9 cellular contexts compared by ENCODE assay signal in the genomic region with DNA sequence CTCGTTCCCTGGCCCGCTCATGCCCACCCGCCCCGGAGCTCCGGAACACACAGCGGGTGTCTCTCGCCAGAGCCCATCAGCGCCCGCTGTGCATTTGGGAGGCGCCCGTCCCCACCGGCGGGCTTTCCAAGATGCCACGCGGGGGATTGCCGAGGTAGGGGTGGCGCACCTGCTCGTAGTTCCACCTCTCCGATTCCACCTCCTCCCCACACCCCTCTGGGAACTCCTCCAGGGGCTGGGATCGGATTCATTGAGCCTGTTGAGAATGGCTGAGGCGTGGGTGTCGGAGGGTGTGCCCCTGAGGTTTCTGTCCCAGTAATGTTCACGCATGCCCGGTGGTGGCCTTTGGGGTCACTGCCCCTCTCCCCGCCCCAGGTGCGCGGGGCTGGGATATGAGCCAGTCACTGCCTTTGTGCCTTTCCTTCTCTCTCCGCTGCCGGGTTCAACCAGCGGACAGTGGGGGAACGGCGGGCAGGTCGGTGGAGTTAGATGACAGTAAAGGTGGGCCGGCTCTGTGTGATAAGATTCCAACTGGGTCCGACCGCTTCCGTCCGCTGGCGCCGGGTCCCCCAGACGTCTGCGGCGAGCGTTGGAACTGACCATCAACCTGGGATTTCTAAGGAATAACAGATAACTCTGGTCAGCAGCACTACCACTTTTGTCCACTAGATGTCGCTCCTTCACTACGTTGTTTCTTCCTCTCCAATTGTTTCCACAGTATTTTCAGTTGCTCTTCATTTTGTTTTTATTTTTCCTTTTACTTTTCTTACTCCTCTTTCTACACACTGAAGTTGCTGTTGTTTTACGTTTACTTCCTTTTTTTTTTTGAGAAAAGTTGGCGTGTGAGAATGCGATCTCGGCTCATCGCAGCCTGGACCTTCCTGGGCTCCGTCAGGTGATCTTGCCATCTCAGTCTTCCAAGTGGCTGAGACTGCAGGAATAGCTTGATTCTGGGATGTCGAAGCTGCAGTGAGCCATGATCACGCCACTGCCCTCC.
A peak's percentile ranks its signal among the peaks of the same experiment; 100 is the strongest.
DNase-seq lines count a peak whose midpoint lies in the region; ATAC-seq, FAIRE-seq and TF ChIP-seq lines count a peak whose summit lies in the region.
"Had no signal": no experiment of that assay in that cellular context is flagged by ENCODE, and none has a peak within 500 bp of the region (broad histone marks: within the 10 kb centered on the region; RNA-seq: fewer than 3 reads in every experiment).

No MANE protein-coding gene starts in this region.

- peak; percentile 98 for TF ChIP-seq CTCF in thoracic aorta (IDR thresholded peaks at IDR 0.05)

- no peaks in the 10 kb centered on the region for H3K9me3 ChIP-seq in thoracic aorta

- H3K4me3 ChIP-seq in thoracic aorta = peak overlapping the region; percentile 69

- ATAC-seq in thoracic aorta (ENCODE audit: insufficient number of reproducible peaks, low FRiP score, low read depth) = peak; percentile 65

- no peaks in the 10 kb centered on the region for H3K27me3 ChIP-seq in thoracic aorta (replicated peaks; ENCODE audit: insufficient read depth)

- no peak overlapping the region for H3K27ac ChIP-seq in thoracic aorta
- H3K27ac ChIP-seq: epithelial cell of prostate had no signal

- H3K36me3 ChIP-seq in thoracic aorta = no peaks in the 10 kb centered on the region

- DNase-seq in CD1c-positive myeloid dendritic cell (ENCODE audit: extremely low spot score) (peak; percentile 72), GM19239 (ENCODE audit: insufficient read length, low spot score) (no peak), HS-5 (ENCODE audit: low read depth) (peak; percentile 64), RKO (ENCODE audit: low spot score) (peak; percentile 69), foreskin melanocyte (peak; percentile 76), non-pigmented ciliary epithelial cell (ENCODE audit: low read depth) (peak; percentile 14), thoracic aorta (ENCODE audit: low spot score) (peak; percentile 27)
- peak; percentile 79 for DNase-seq in activated effector memory CD4-positive, alpha-beta T cell treated with anti-CD3 and anti-CD28 coated beads, Interleukin-2, amount 50 U/mL, for 16 hours

- peaks cover 3 to 7% of the 10 kb centered on the region in 2 donors for H3K4me1 ChIP-seq in thoracic aorta (ENCODE audit: control insufficient read depth in 1 of 2, low read depth in 2 of 2)

- FAIRE-seq in GM19239 (lab: Jason Lieb, UNC) = peak; percentile 57
